ENCODE assay signal across 23 cellular contexts in genomic region chr6:108757357-108757756, GRCh38.
"Had no signal": no experiment of that assay in that cellular context is flagged by ENCODE, and none has a peak within 500 bp of the region (broad histone marks: within the 10 kb centered on the region; RNA-seq: fewer than 3 reads in every experiment).

No MANE protein-coding gene starts in this region.

- H3K4me1 ChIP-seq: foreskin keratinocyte, left lung had no signal

- H3K9me3 ChIP-seq: esophagus muscularis mucosa, gastroesophageal sphincter, heart left ventricle, left lung, lower lobe of right lung, mucosa of descending colon had no signal

- H3K27me3 ChIP-seq: dorsolateral prefrontal cortex, esophagus muscularis mucosa, foreskin keratinocyte, gastroesophageal sphincter, heart left ventricle, hepatocyte, left lung had no signal

- ATAC-seq: foreskin keratinocyte; gastroesophageal sphincter; heart left ventricle; left cardiac atrium; left lung; left ventricle myocardium superior; lower lobe of right lung; mucosa of descending colon; naive thymus-derived CD8-positive, alpha-beta T cell had no signal

- DNase-seq: dermis blood vessel endothelial cell; dorsolateral prefrontal cortex; effector CD4-positive, alpha-beta T cell; effector memory CD4-positive, alpha-beta T cell; foreskin keratinocyte; heart left ventricle; hypothalamus; left cardiac atrium; left lung; left ventricle myocardium superior; lower lobe of right lung; mesenchymal stem cell; mucosa of descending colon; naive B cell; naive thymus-derived CD8-positive, alpha-beta T cell had no signal

- H3K4me2 ChIP-seq: hepatocyte had no signal

- H2AFZ ChIP-seq: hepatocyte had no signal

- H3K36me3 ChIP-seq: esophagus muscularis mucosa, gastroesophageal sphincter, heart left ventricle, left lung, lower lobe of right lung had no signal

- H3K4me3 ChIP-seq: coronary artery, dorsolateral prefrontal cortex, esophagus muscularis mucosa, gastroesophageal sphincter, heart left ventricle, hepatocyte, left lung, lower lobe of right lung, mucosa of descending colon had no signal

- H3K79me2 ChIP-seq: hepatocyte had no signal

- H3K27ac ChIP-seq: coronary artery, dorsolateral prefrontal cortex, esophagus muscularis mucosa, foreskin keratinocyte, gastroesophageal sphincter, heart left ventricle, hepatocyte, left lung, lower lobe of right lung had no signal

- FAIRE-seq: endothelial cell of umbilical vein, frontal cortex, islet of Langerhans, keratinocyte had no signal
